In the genomic region with DNA sequence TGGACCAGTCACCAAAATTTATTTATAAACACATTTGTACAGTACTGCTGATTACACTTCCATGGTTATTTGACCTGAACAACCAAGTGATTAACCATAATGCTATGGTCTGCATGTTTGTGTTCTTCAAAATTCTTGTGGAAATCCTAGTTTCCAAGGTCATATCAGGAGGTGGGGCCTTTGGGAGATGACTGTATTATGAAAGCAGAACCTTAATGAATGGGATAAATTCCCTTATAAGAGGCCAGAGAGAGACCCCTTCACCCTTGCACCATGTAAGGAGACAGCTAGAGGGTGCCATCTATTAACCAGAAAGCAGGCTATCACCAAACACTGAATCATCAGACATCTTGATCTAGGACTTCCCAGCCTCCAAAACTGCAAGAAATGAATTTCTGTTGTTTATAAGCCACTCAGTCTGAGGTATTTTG, we compare ENCODE assay signal across 8 cellular contexts. TPM values are rescaled to one million over a fixed set of nuclear protein-coding genes. Genes with fewer than 3 reads are reported as not detected.
A peak's percentile ranks its signal among the peaks of the same experiment; 100 is the strongest.
DNase-seq lines count a peak whose midpoint lies in the region; ATAC-seq, FAIRE-seq and TF ChIP-seq lines count a peak whose summit lies in the region.

No MANE protein-coding gene starts in this region.

- no peaks in the 10 kb centered on the region for H3K27me3 ChIP-seq in bronchial epithelial cell (ENCODE audit: control insufficient read depth, insufficient read depth, low read length)

- H3K4me3 Mint-ChIP-seq in natural killer cell treated with Interleukin-12 subunit alpha and Interleukin-12 subunit beta and Interleukin-15 and Interleukin-18, amount 100 ng/mL, for 72 hours, result peak overlapping the region; percentile 88

- no peak for FAIRE-seq in bronchial epithelial cell (lab: Jason Lieb, UNC)
- no peak for FAIRE-seq in GM19239 (lab: Jason Lieb, UNC)

- no peaks in the 10 kb centered on the region for H3K9me3 Mint-ChIP-seq in natural killer cell treated with Interleukin-12 subunit alpha and Interleukin-12 subunit beta and Interleukin-15 and Interleukin-18, amount 100 ng/mL, for 72 hours

- peaks cover 0 to 2% of the 10 kb centered on the region in 2 donors for H3K27me3 Mint-ChIP-seq in natural killer cell treated with Interleukin-12 subunit alpha and Interleukin-12 subunit beta and Interleukin-15 and Interleukin-18, amount 100 ng/mL, for 72 hours

- H3K36me3 ChIP-seq in bronchial epithelial cell (ENCODE audit: control insufficient read depth, insufficient read depth, low read length), result no peaks in the 10 kb centered on the region

- no peak for ATAC-seq in natural killer cell treated with Interleukin-12 subunit alpha and Interleukin-12 subunit beta and Interleukin-15 and Interleukin-18, amount 100 ng/mL, for 72 hours
- ATAC-seq in GM18519 (IDR thresholded peaks at IDR 0.05; ENCODE audit: low FRiP score, unreplicated experiment) (no peak), GM21390 (IDR thresholded peaks at IDR 0.05; ENCODE audit: unreplicated experiment) (no peak)

- H3K36me3 Mint-ChIP-seq in natural killer cell treated with Interleukin-12 subunit alpha and Interleukin-12 subunit beta and Interleukin-15 and Interleukin-18, amount 100 ng/mL, for 72 hours, result no peaks in the 10 kb centered on the region

- peaks cover 20 to 28% of the 10 kb centered on the region in 2 donors for H3K4me1 Mint-ChIP-seq in natural killer cell treated with Interleukin-12 subunit alpha and Interleukin-12 subunit beta and Interleukin-15 and Interleukin-18, amount 100 ng/mL, for 72 hours (ENCODE audit: low read depth in 2 of 2)

- H3K27ac Mint-ChIP-seq in natural killer cell treated with Interleukin-12 subunit alpha and Interleukin-12 subunit beta and Interleukin-15 and Interleukin-18, amount 100 ng/mL, for 72 hours, result peak overlapping the region; percentile 82 to 94

- DNase-seq in AG09319 (ENCODE audit: extremely low read depth, low read depth) (peak; percentile 23), G401 (ENCODE audit: low spot score) (peak; percentile 17), NCI-H748 treated with DMSO at 0.1 percent for 48 hours (lab: John Stamatoyannopoulos, UW) (peak; percentile 0), bronchial epithelial cell (ENCODE audit: low read depth) (peak; percentile 28), GM19239 (ENCODE audit: insufficient read length, low spot score) (no peak)
- DNase-seq in natural killer cell treated with Interleukin-12 subunit alpha and Interleukin-12 subunit beta and Interleukin-15 and Interleukin-18, amount 100 ng/mL, for 72 hours (ENCODE audit: low spot score), result no peak

- in situ Hi-C loops in G401 (cut with HindIII; ENCODE audit: low sequenced_read_pairs), result no loop called here

- no peak overlapping the region for H3K4me3 ChIP-seq in bronchial epithelial cell (ENCODE audit: low read depth, low read length)

- TF ChIP-seq CTCF in AG09319 (IDR thresholded peaks at IDR 0.05; ENCODE audit: low read depth, low read length), result peak; percentile 29
- peak; percentile 24 for TF ChIP-seq CTCF in bronchial epithelial cell (IDR thresholded peaks at IDR 0.05; ENCODE audit: insufficient read depth, low read length, severe bottlenecking)

RNA-seq across cellular contexts. Expression of a gene that starts 1.9 kb away (rescaled TPM):
- total RNA-seq in G401 (2014; rRNA removed; shearing (Covaris generic)), result 3.6 and 4.6 TPM in 2 replicates
- total RNA-seq in bronchial epithelial cell, result 6.3 and 7.7 TPM in 2 replicates
- 10 to 100 TPM; 52.9 to 72.8 TPM for total RNA-seq in natural killer cell treated with Interleukin-12 subunit alpha and Interleukin-12 subunit beta and Interleukin-15 and Interleukin-18, amount 100 ng/mL, for 72 hours

RNA-seq across cellular contexts. Expression of a gene that starts 28.3 kb away (rescaled TPM):
- total RNA-seq in G401 (2014; rRNA removed; shearing (Covaris generic)), result 166 and 180 TPM in 2 replicates
- total RNA-seq in bronchial epithelial cell, result 51.6 and 60.6 TPM in 2 replicates
- total RNA-seq in natural killer cell treated with Interleukin-12 subunit alpha and Interleukin-12 subunit beta and Interleukin-15 and Interleukin-18, amount 100 ng/mL, for 72 hours, result 10 to 100 TPM; 25.5 to 32.2 TPM

Comparison
In these comparisons a context has a peak if more than half of its experiments do, and no peak if none do; other contexts are left out.
1. DNase-seq: peak in AG09319 (single experiment), G401 (single experiment), NCI-H748 treated with DMSO at 0.1 percent for 48 hours (single experiment) and bronchial epithelial cell (single experiment); none in natural killer cell treated with Interleukin-12 subunit alpha and Interleukin-12 subunit beta and Interleukin-15 and Interleukin-18, amount 100 ng/mL, for 72 hours (single experiment) and GM19239 (single experiment).